ENCODE assay signal across 17 cellular contexts in genomic region chr6:133635447-133635846, GRCh38.
DNase-seq lines count a peak whose midpoint lies in the region; FAIRE-seq and TF ChIP-seq lines count a peak whose summit lies in the region.
"Had no signal": no experiment of that assay in that cellular context is flagged by ENCODE, and none has a peak within 500 bp of the region (broad histone marks: within the 10 kb centered on the region; RNA-seq: fewer than 3 reads in every experiment).

No MANE protein-coding gene starts in this region.

- no peaks in the 10 kb centered on the region for H3K79me2 ChIP-seq in Karpas-422 (ENCODE audit: low read length)

- H3K9me2 ChIP-seq in Karpas-422 (replicated peaks; ENCODE audit: insufficient read depth, low read length): no peaks in the 10 kb centered on the region

- TF ChIP-seq EP300 in stomach (IDR thresholded peaks at IDR 0.05): no peak

- H3K27ac ChIP-seq in mesenchymal stem cell (ENCODE audit: low read length, poor library complexity, severe bottlenecking) (no peak overlapping the region), Karpas-422 (ENCODE audit: low read length) (no peak overlapping the region), stomach (no peak overlapping the region)

- H3K9me3 ChIP-seq in mesenchymal stem cell (ENCODE audit: control insufficient read depth, low read length) (no peaks in the 10 kb centered on the region), Karpas-422 (ENCODE audit: low read length) (no peaks in the 10 kb centered on the region), stomach (no peaks in the 10 kb centered on the region)

- peak overlapping the region in 1 of 2 experiments; percentile 47 for H3K4ac ChIP-seq in mesenchymal stem cell (ENCODE audit: low read depth in 1 of 2, low read length in 2 of 2)

- H3K4me2 ChIP-seq in mesenchymal stem cell (ENCODE audit: low read length, poor library complexity, severe bottlenecking): no peak overlapping the region
- no peak overlapping the region for H3K4me2 ChIP-seq in Karpas-422 (ENCODE audit: low read depth, low read length, poor library complexity, severe bottlenecking)

- no peak for FAIRE-seq in bronchial epithelial cell (lab: Jason Lieb, UNC)
- FAIRE-seq: G401.6, GM12892, H1 had no signal

- TF ChIP-seq CTCF in bronchial epithelial cell (IDR thresholded peaks at IDR 0.05; ENCODE audit: insufficient read depth, low read length, severe bottlenecking) (no peak), stomach (IDR thresholded peaks at IDR 0.05) (no peak)

- H4K20me1 ChIP-seq in Karpas-422 (ENCODE audit: insufficient read depth, low read depth, low read length): no peaks in the 10 kb centered on the region

- H2BK120ac ChIP-seq in mesenchymal stem cell (ENCODE audit: low read depth, low read length): no peak overlapping the region

- no peak overlapping the region for H2AK5ac ChIP-seq in mesenchymal stem cell (ENCODE audit: low read length, severe bottlenecking)

- H3K4me1 ChIP-seq in mesenchymal stem cell (ENCODE audit: control insufficient read depth, insufficient read depth, low read depth, low read length) (no peaks in the 10 kb centered on the region), Karpas-422 (ENCODE audit: low read length) (no peaks in the 10 kb centered on the region), stomach (peaks cover 0 to 12% (median 2%) of the 10 kb centered on the region in 4 donors)

- no peak overlapping the region for H3K23ac ChIP-seq in mesenchymal stem cell (ENCODE audit: low read length in 2 of 2)

- no peak overlapping the region for H2BK5ac ChIP-seq in mesenchymal stem cell (ENCODE audit: low read depth, low read length, poor library complexity, severe bottlenecking)

- no peak overlapping the region for H4K8ac ChIP-seq in mesenchymal stem cell (ENCODE audit: low read length)

- H2AFZ ChIP-seq in mesenchymal stem cell (ENCODE audit: low read depth, low read length) (no peak overlapping the region), Karpas-422 (ENCODE audit: low read length) (no peak overlapping the region)

- no peaks in the 10 kb centered on the region for H3K27me3 ChIP-seq in bronchial epithelial cell (ENCODE audit: control insufficient read depth, insufficient read depth, low read length)
- no peaks in the 10 kb centered on the region for H3K27me3 ChIP-seq in mesenchymal stem cell (ENCODE audit: control insufficient read depth in 1 of 2, insufficient read depth in 1 of 2, low read length in 2 of 2)
- H3K27me3 ChIP-seq in Karpas-422 (ENCODE audit: low read length): no peaks in the 10 kb centered on the region
- no peaks in the 10 kb centered on the region for H3K27me3 ChIP-seq in stomach

- no peak overlapping the region for H3K9ac ChIP-seq in mesenchymal stem cell (ENCODE audit: low read length)
- H3K9ac ChIP-seq in Karpas-422 (ENCODE audit: low read length): no peak overlapping the region

- no peaks in the 10 kb centered on the region for H3K79me1 ChIP-seq in mesenchymal stem cell (replicated peaks; ENCODE audit: low read length, poor library complexity, severe bottlenecking)

- H3K4me3 ChIP-seq in bronchial epithelial cell (ENCODE audit: low read depth, low read length) (no peak overlapping the region), mesenchymal stem cell (ENCODE audit: insufficient read depth in 1 of 2, low read depth in 1 of 2, low read length in 2 of 2) (no peak overlapping the region), Karpas-422 (ENCODE audit: low read length) (no peak overlapping the region), stomach (no peak overlapping the region)

- 87% methylated on average over 2 of the region's 2 CpGs for WGBS in mesenchymal stem cell
- 57 to 81% (median 64%) methylated on average over 2 of the region's 2 CpGs for WGBS in stomach, 5 donors

- H3K36me3 ChIP-seq in bronchial epithelial cell (ENCODE audit: control insufficient read depth, insufficient read depth, low read length) (no peaks in the 10 kb centered on the region), mesenchymal stem cell (ENCODE audit: control insufficient read depth in 1 of 2, insufficient read depth in 2 of 2, low read depth in 1 of 2, low read length in 2 of 2) (no peaks in the 10 kb centered on the region), Karpas-422 (ENCODE audit: insufficient read depth, low read length) (no peaks in the 10 kb centered on the region), stomach (no peaks in the 10 kb centered on the region)

- no peak overlapping the region for H3K14ac ChIP-seq in mesenchymal stem cell (ENCODE audit: low read length in 2 of 2)

- H2BK15ac ChIP-seq in mesenchymal stem cell (ENCODE audit: low read depth, poor library complexity, severe bottlenecking): no peak overlapping the region

- H3K18ac ChIP-seq in mesenchymal stem cell (ENCODE audit: low read depth in 1 of 2, low read length in 2 of 2): no peak overlapping the region

- TF ChIP-seq POLR2A in stomach (IDR thresholded peaks at IDR 0.05): no peak

- intact Hi-C loops in stomach (cut with DNase I; ENCODE audit: low total_unique reads): no loop called here

- peak overlapping the region; percentile 59 for H2BK12ac ChIP-seq in mesenchymal stem cell (ENCODE audit: low read length in 2 of 2)

- H4K91ac ChIP-seq in mesenchymal stem cell (ENCODE audit: low read length): no peak overlapping the region

- DNase-seq in DMS53 (lab: John Stamatoyannopoulos, UW) (peak; percentile 32), DMS53 treated with DMSO at 0.1 percent for 48 hours (lab: John Stamatoyannopoulos, UW; ENCODE audit: unreplicated experiment) (peak; percentile 17), bronchial epithelial cell (ENCODE audit: low read depth) (peak; percentile 65), mesenchymal stem cell (no peak), Karpas-422 (no peak), SIG-M5 (lab: John Stamatoyannopoulos, UW) (no peak), stomach (no peak)
- DNase-seq: C1 segment of cervical spinal cord; Calu3; CD4-positive, alpha-beta memory T cell; COR-L47; DND-41; H7; HCEC 1CT had no signal

Comparison
In these comparisons a context has a peak if more than half of its experiments do, and no peak if none do; other contexts are left out.
1. DNase-seq: peak in DMS53 (single experiment), DMS53 treated with DMSO at 0.1 percent for 48 hours (single experiment) and bronchial epithelial cell (single experiment); none in mesenchymal stem cell (single experiment), Karpas-422 (single experiment), SIG-M5 (single experiment) and stomach (single experiment).